21 cellular contexts compared by ENCODE assay signal in the genomic region with DNA sequence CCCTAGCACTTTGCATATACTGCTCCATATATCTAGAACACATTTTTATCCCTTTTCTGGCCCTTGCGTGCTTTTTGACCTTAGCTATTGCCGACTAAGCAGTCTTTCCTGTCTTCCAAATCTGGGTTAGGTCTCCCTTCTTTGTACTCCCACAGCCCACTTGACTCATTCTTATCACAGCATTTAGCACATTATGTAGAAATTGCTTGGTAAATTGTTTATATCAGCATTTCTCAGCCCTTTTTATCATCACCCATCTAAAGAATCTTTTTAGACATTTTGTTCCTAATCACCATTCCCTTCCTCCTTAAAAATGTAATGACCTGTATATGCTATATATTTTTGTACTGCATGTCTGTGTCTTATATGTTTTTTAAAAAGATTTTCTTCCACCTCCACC.
"Had no signal": no experiment of that assay in that cellular context is flagged by ENCODE, and none has a peak within 500 bp of the region (broad histone marks: within the 10 kb centered on the region; RNA-seq: fewer than 3 reads in every experiment).

No MANE protein-coding gene starts in this region.

- H3K4me3 Mint-ChIP-seq: IgD-negative memory B cell had no signal

- H3K27ac ChIP-seq: RWPE1 had no signal

- H3K4me2 ChIP-seq: SK-N-SH had no signal

- H3K36me3 ChIP-seq: MG63 had no signal

- ATAC-seq: Panc1, PC-3 had no signal

- H3K9ac ChIP-seq: SK-N-SH had no signal

- DNase-seq: Karpas-422; KBM-7; MG63; NCI-H1436; NCI-H187; NCI-H2081 treated with DMSO at 0.1 percent for 48 hours; NCI-H2171; NCI-H226; NCI-H446; NCI-H510A; NCI-H524 treated with DMSO at 0.1 percent for 48 hours; NCI-H69; NCI-H774; NK-92 treated with Interleukin-12 subunit alpha and Interleukin-12 subunit beta, amount 100 ng/mL, for 24 hours; PC-3; SHP77; SK-N-SH; T-helper 1 cell had no signal

- H3K4me3 ChIP-seq: MG63 had no signal

- H3K27ac Mint-ChIP-seq: IgD-negative memory B cell had no signal

- H3K27me3 ChIP-seq: MG63 had no signal

- H3K9me3 ChIP-seq: MG63, SK-N-SH had no signal

- H3K4me1 Mint-ChIP-seq: IgD-negative memory B cell had no signal
